Comparison of ENCODE assay signal across 19 cellular contexts in the genomic region with DNA sequence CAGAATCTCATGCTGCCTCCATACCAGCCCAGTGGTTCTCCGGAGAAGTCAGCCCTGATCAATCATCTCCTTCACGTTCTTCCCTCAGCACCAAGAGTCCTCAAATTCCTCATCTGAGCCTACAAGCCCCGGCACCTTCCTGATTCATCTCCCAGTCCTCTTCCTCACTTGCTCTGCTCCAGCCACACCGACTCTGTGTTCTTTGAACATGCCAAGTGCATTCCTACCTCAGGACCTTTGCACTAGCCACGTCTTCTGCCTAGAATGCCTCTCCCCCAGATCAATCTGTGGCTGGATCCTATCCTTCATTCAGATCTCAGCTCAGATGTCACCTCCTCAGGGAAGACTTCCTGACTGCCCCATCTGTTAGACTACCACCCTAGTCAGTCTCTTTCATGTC. TPM values are rescaled to one million over a fixed set of nuclear protein-coding genes. Genes with fewer than 3 reads are reported as not detected.
DNase-seq lines count a peak whose midpoint lies in the region; ATAC-seq, FAIRE-seq and TF ChIP-seq lines count a peak whose summit lies in the region.
"Had no signal": no experiment of that assay in that cellular context is flagged by ENCODE, and none has a peak within 500 bp of the region (broad histone marks: within the 10 kb centered on the region; RNA-seq: fewer than 3 reads in every experiment).

No MANE protein-coding gene starts in this region.

- no peak overlapping the region for H3K9ac ChIP-seq in HepG2 (ENCODE audit: insufficient read depth, low read depth, low read length)
- H3K9ac ChIP-seq: GM23248 had no signal

- peaks cover 4% of the 10 kb centered on the region for H3K36me3 Mint-ChIP-seq in T-helper 17 cell (ENCODE audit: low read depth)
- H3K36me3 Mint-ChIP-seq in nephron progenitor cell (ENCODE audit: low read depth), result peaks cover 51% of the 10 kb centered on the region

- no peak for TF ChIP-seq CTCF in HepG2 (CRISPR knock-in tag; IDR thresholded peaks at IDR 0.05)
- TF ChIP-seq CTCF in right lobe of liver (IDR thresholded peaks at IDR 0.05), result no peak
- TF ChIP-seq CTCF in nephron progenitor cell (IDR thresholded peaks at IDR 0.05), result no peak
- no peak for TF ChIP-seq CTCF in gastrocnemius medialis (IDR thresholded peaks at IDR 0.05 in 4 of 5, conservative IDR thresholded peaks at IDR 0.05 in 1 of 5)

- DNase-seq in HepG2 (ENCODE audit: low spot score) (no peak), right lobe of liver (no peak), T-helper 17 cell (no peak), nephron progenitor cell (no peak), gastrocnemius medialis (no peak), midbrain (lab: John Stamatoyannopoulos, UW) (no peak)
- no peak for DNase-seq in stimulated activated CD4-positive, alpha-beta T cell treated with anti-CD3 and anti-CD28 coated beads, Interleukin-15, amount 100 ng/mL, for 24 hours
- DNase-seq in stimulated activated CD8-positive, alpha-beta memory T cell treated with anti-CD3 and anti-CD28 coated beads, Interleukin-4, amount 100 ng/mL, for 48 hours, result no peak
- DNase-seq: C1 segment of cervical spinal cord; CD4-positive, alpha-beta T cell; DMS79; GM23248 had no signal

- TF ChIP-seq POLR2A in HepG2 (IDR thresholded peaks at IDR 0.05; ENCODE audit: insufficient read depth in 1 of 2, low read depth in 2 of 2, low read length in 2 of 2) (no peak), right lobe of liver (IDR thresholded peaks at IDR 0.05) (no peak), gastrocnemius medialis (IDR thresholded peaks at IDR 0.05) (no peak)

- H3K36me3 ChIP-seq in HepG2 (replicated peaks in 1 of 2; ENCODE audit: control insufficient read depth in 1 of 2, insufficient read depth in 2 of 2, low read length in 2 of 2), result peaks cover 2 to 6% of the 10 kb centered on the region in 2 experiments; a peak in 2 of 5 replicates
- no peaks in the 10 kb centered on the region for H3K36me3 ChIP-seq in right lobe of liver
- peaks cover 0 to 8% of the 10 kb centered on the region in 2 donors for H3K36me3 ChIP-seq in gastrocnemius medialis

- in situ Hi-C loops in HepG2 (cut with HindIII; ENCODE audit: extremely low pct_ligation_motif_present, low pct_unique_long_range_greater_than_20kb) (no loop called here), gastrocnemius medialis (cut with MboI; ENCODE audit: low sequenced_read_pairs in 4 of 4) (no loop called here)

- FAIRE-seq in HepG2 (lab: Jason Lieb, UNC), result no peak
- FAIRE-seq: A204.1, GM12878, GM18507, H54 had no signal

- CTCF ChIA-PET in HepG2 (lab: Yijun Ruan, JAX; ENCODE audit: low intra/inter-chr PET ratio, low total read pairs), result no interaction called here

- H3K4me1 Mint-ChIP-seq in T-helper 17 cell (peaks cover 13% of the 10 kb centered on the region), nephron progenitor cell (peaks cover 36% of the 10 kb centered on the region)

- intact Hi-C loops in HepG2 (cut with micrococcal nuclease; ENCODE audit: unreplicated experiment), result no loop called here
- intact Hi-C loops in right lobe of liver (cut with DNase I), result no loop called here
- intact Hi-C loops in gastrocnemius medialis (cut with DNase I; ENCODE audit: low total_unique reads), result no loop called here

- peaks cover 7% of the 10 kb centered on the region; the same call in 1 of the 2 replicates for H4K20me1 ChIP-seq in HepG2 (ENCODE audit: insufficient read depth, low read length)

- no peak for TF ChIP-seq RAD21 in HepG2 (CRISPR knock-in tag; IDR thresholded peaks at IDR 0.05)

- 90% methylated on average over 5 of the region's 5 CpGs for WGBS in HepG2 (ENCODE audit: low lambda C conversion rate)
- WGBS in right lobe of liver (ENCODE audit: insufficient coverage, low coverage, low lambda C conversion rate, missing lambda C conversion rate), result 73% methylated on average over 4 of the region's 5 CpGs

- H3K79me2 ChIP-seq in HepG2 (ENCODE audit: insufficient read depth, low read length), result peaks cover 18% of the 10 kb centered on the region

- peaks cover 47% of the 10 kb centered on the region for H3K4me1 ChIP-seq in HepG2 (ENCODE audit: insufficient read depth, low read length)
- H3K4me1 ChIP-seq in right lobe of liver, result peaks cover 0 to 14% (median 6%) of the 10 kb centered on the region in 4 donors
- H3K4me1 ChIP-seq in gastrocnemius medialis, result peaks cover 26 to 35% of the 10 kb centered on the region in 2 donors

- no TSS peak for BruUV-seq in HepG2 (replicated peaks; lab: Mats Ljungman, UMichigan)

- H3K27me3 ChIP-seq in HepG2 (ENCODE audit: control insufficient read depth in 1 of 2, insufficient read depth in 2 of 2, low read length in 2 of 2) (no peaks in the 10 kb centered on the region), right lobe of liver (no peaks in the 10 kb centered on the region), gastrocnemius medialis (no peaks in the 10 kb centered on the region)

- peaks cover 9% of the 10 kb centered on the region for H3K9me3 Mint-ChIP-seq in nephron progenitor cell
- H3K9me3 Mint-ChIP-seq: CD4-positive, alpha-beta T cell had no signal

- H3K27me3 Mint-ChIP-seq in T-helper 17 cell (no peaks in the 10 kb centered on the region), nephron progenitor cell (ENCODE audit: low read depth, poor library complexity) (no peaks in the 10 kb centered on the region)
- H3K27me3 Mint-ChIP-seq: CD4-positive, alpha-beta T cell had no signal

- H3K27ac Mint-ChIP-seq in T-helper 17 cell (no peak overlapping the region), nephron progenitor cell (peak overlapping the region; percentile 88)
- H3K27ac Mint-ChIP-seq: B cell; CD4-positive, alpha-beta T cell had no signal

- H2AFZ ChIP-seq in HepG2 (ENCODE audit: low read length), result no peak overlapping the region
- H2AFZ ChIP-seq: GM23248 had no signal

- H3K9me3 ChIP-seq in HepG2 (ENCODE audit: low read length) (no peaks in the 10 kb centered on the region), right lobe of liver (no peaks in the 10 kb centered on the region), T-helper 17 cell (ENCODE audit: control insufficient read depth, low read length, poor library complexity, severe bottlenecking) (no peaks in the 10 kb centered on the region), gastrocnemius medialis (no peaks in the 10 kb centered on the region)

- H3K4me3 ChIP-seq in HepG2 (replicated peaks in 1 of 3; ENCODE audit: insufficient read depth in 1 of 3, low read depth in 2 of 3, low read length in 3 of 3) (no peak overlapping the region), right lobe of liver (no peak overlapping the region), gastrocnemius medialis (no peak overlapping the region)
- H3K4me3 ChIP-seq: GM12878, GM23248 had no signal

- H3K27ac ChIP-seq in HepG2 (ENCODE audit: extremely low read length, insufficient read depth, low read length) (no peak overlapping the region), right lobe of liver (no peak overlapping the region), gastrocnemius medialis (peak overlapping the region; percentile 36 to 89 (median 84))
- H3K27ac ChIP-seq: GM23248, HL-60 had no signal

- no peak overlapping the region for H3K4me2 ChIP-seq in HepG2 (ENCODE audit: low read depth, low read length)

- ATAC-seq in HepG2 (no peak), right lobe of liver (no peak), T-helper 17 cell (no peak), gastrocnemius medialis (no peak)
- ATAC-seq: GM12878, HCT116 had no signal

- no peak for TF ChIP-seq EP300 in HepG2 (IDR thresholded peaks at IDR 0.05; ENCODE audit: low read depth in 2 of 2, low read length in 2 of 2)
- no peak for TF ChIP-seq EP300 in HepG2 (CRISPR knock-in tag; IDR thresholded peaks at IDR 0.05; ENCODE audit: borderline replicate concordance)

- POLR2A ChIA-PET in HepG2 (lab: Yijun Ruan, JAX), result interaction anchor here (1.2 kb wide), 1 partner anchor 145 kb away, joined by 4 read pairs; the partner anchor contains the start of gene KMT5A

- H3K4me3 Mint-ChIP-seq in T-helper 17 cell (peak overlapping the region; percentile 61), nephron progenitor cell (no peak overlapping the region)
- H3K4me3 Mint-ChIP-seq: B cell; CD4-positive, alpha-beta T cell had no signal

RNA-seq across cellular contexts. Expression of gene RILPL1, which starts 4.7 kb away (rescaled TPM):
- total RNA-seq in HepG2 (2016; rRNA removed; fragmentation: Illumina TruSeq; extraction: Trizol), result 3.9 and 5.8 TPM in 2 replicates
- total RNA-seq in HepG2 (2016; cell fraction: cytosol; rRNA removed; fragmentation: Illumina TruSeq; extraction: Trizol; ENCODE audit: low read depth), result 6.3 and 6.7 TPM in 2 replicates
- total RNA-seq in HepG2 (2016; cell fraction: insoluble cytoplasmic fraction; rRNA removed; fragmentation: Illumina TruSeq; extraction: Trizol), result 2.8 and 5.3 TPM in 2 replicates
- total RNA-seq in HepG2 (2016; cell fraction: membrane; rRNA removed; fragmentation: Illumina TruSeq; extraction: Trizol), result 6.3 and 7.3 TPM in 2 replicates
- total RNA-seq in HepG2 (2016; cell fraction: nucleus; rRNA removed; fragmentation: Illumina TruSeq; extraction: Trizol), result 4.4 and 5.2 TPM in 2 replicates
- 28.4 and 32.0 TPM in 2 replicates for polyA plus RNA-seq in HepG2 (2011; rRNA removed)
- polyA plus RNA-seq in HepG2 (2011; cell fraction: cytosol; rRNA removed), result 17.9 and 21.6 TPM in 2 replicates
- 30.6 and 32.1 TPM in 2 replicates for polyA plus RNA-seq in HepG2 (2011; cell fraction: nucleus; rRNA removed)
- 14.7 and 22.7 TPM in 2 replicates for polyA plus RNA-seq in HepG2 (2012)
- 6.6 and 7.4 TPM in 2 replicates for polyA plus RNA-seq in HepG2 (2016; cell fraction: cytosol; fragmentation: Illumina TruSeq; extraction: Trizol; ENCODE audit: low read depth)
- polyA plus RNA-seq in HepG2 (2016; cell fraction: insoluble cytoplasmic fraction; fragmentation: Illumina TruSeq; extraction: Trizol; ENCODE audit: low read depth), result 6.6 and 7.8 TPM in 2 replicates
- 9.0 and 9.4 TPM in 2 replicates for polyA plus RNA-seq in HepG2 (2016; cell fraction: membrane; fragmentation: Illumina TruSeq; extraction: Trizol; ENCODE audit: low read depth)
- polyA plus RNA-seq in HepG2 (2016; cell fraction: nucleus; fragmentation: Illumina TruSeq; extraction: Trizol; ENCODE audit: insufficient read depth, low read depth), result 19.9 and 21.9 TPM in 2 replicates
- polyA minus RNA-seq in HepG2 (2011; rRNA and poly(A)+ RNA removed; ENCODE audit: low replicate concordance), result 7.3 and 20.5 TPM in 2 replicates
- 9.8 and 11.1 TPM in 2 replicates for polyA minus RNA-seq in HepG2 (2011; cell fraction: cytosol; rRNA and poly(A)+ RNA removed)
- polyA minus RNA-seq in HepG2 (2011; cell fraction: nucleus; rRNA and poly(A)+ RNA removed), result 16.5 and 17.8 TPM in 2 replicates
- 1 to 10 TPM; 3.2 to 7.5 (median 5.3) TPM for total RNA-seq in right lobe of liver
- 1 to 10 TPM; 3.4 TPM for total RNA-seq in T-helper 17 cell
- 10 to 100 TPM; 33.4 to 65.3 (median 40.6) TPM for total RNA-seq in gastrocnemius medialis

RNA-seq across cellular contexts. Expression of gene TMED2, which starts 55.5 kb away (rescaled TPM):
- total RNA-seq in HepG2 (2016; rRNA removed; fragmentation: Illumina TruSeq; extraction: Trizol), result 202 and 240 TPM in 2 replicates
- 94.8 and 112 TPM in 2 replicates for total RNA-seq in HepG2 (2016; cell fraction: cytosol; rRNA removed; fragmentation: Illumina TruSeq; extraction: Trizol; ENCODE audit: low read depth)
- 191 and 250 TPM in 2 replicates for total RNA-seq in HepG2 (2016; cell fraction: insoluble cytoplasmic fraction; rRNA removed; fragmentation: Illumina TruSeq; extraction: Trizol)
- 262 and 272 TPM in 2 replicates for total RNA-seq in HepG2 (2016; cell fraction: membrane; rRNA removed; fragmentation: Illumina TruSeq; extraction: Trizol)
- 193 and 223 TPM in 2 replicates for total RNA-seq in HepG2 (2016; cell fraction: nucleus; rRNA removed; fragmentation: Illumina TruSeq; extraction: Trizol)
- polyA plus RNA-seq in HepG2 (2011; rRNA removed), result 166 and 200 TPM in 2 replicates
- 96.9 and 166 TPM in 2 replicates for polyA plus RNA-seq in HepG2 (2011; cell fraction: cytosol; rRNA removed)
- polyA plus RNA-seq in HepG2 (2011; cell fraction: nucleus; rRNA removed), result 44.3 and 60.5 TPM in 2 replicates
- polyA plus RNA-seq in HepG2 (2012), result 213 and 226 TPM in 2 replicates
- 92.3 and 134 TPM in 2 replicates for polyA plus RNA-seq in HepG2 (2016; cell fraction: cytosol; fragmentation: Illumina TruSeq; extraction: Trizol; ENCODE audit: low read depth)
- polyA plus RNA-seq in HepG2 (2016; cell fraction: insoluble cytoplasmic fraction; fragmentation: Illumina TruSeq; extraction: Trizol; ENCODE audit: low read depth), result 211 and 222 TPM in 2 replicates
- polyA plus RNA-seq in HepG2 (2016; cell fraction: membrane; fragmentation: Illumina TruSeq; extraction: Trizol; ENCODE audit: low read depth), result 206 and 232 TPM in 2 replicates
- 282 and 306 TPM in 2 replicates for polyA plus RNA-seq in HepG2 (2016; cell fraction: nucleus; fragmentation: Illumina TruSeq; extraction: Trizol; ENCODE audit: insufficient read depth, low read depth)
- polyA minus RNA-seq in HepG2 (2011; rRNA and poly(A)+ RNA removed; ENCODE audit: low replicate concordance), result 86.0 and 140 TPM in 2 replicates
- 111 and 124 TPM in 2 replicates for polyA minus RNA-seq in HepG2 (2011; cell fraction: cytosol; rRNA and poly(A)+ RNA removed)
- 70.8 and 82.7 TPM in 2 replicates for polyA minus RNA-seq in HepG2 (2011; cell fraction: nucleus; rRNA and poly(A)+ RNA removed)
- total RNA-seq in right lobe of liver, result 100 to 1,000 TPM; 197 to 282 (median 215) TPM
- total RNA-seq in T-helper 17 cell, result 100 to 1,000 TPM in 1 of 2 donors, 10 to 100 TPM in 1; 91.8 to 102 TPM
- total RNA-seq in gastrocnemius medialis, result 100 to 1,000 TPM; 115 to 177 (median 146) TPM

Comparison
In these comparisons a context has a peak if more than half of its experiments do, and no peak if none do; other contexts are left out.
1. H3K27ac ChIP-seq: peak in gastrocnemius medialis (4 of 4); none in HepG2 (single experiment) and right lobe of liver (0 of 3).